Comparison of ENCODE assay signal across 20 cellular contexts in genomic region chr6:128111096-128111495, GRCh38.
"Had no signal": no experiment of that assay in that cellular context is flagged by ENCODE, and none has a peak within 500 bp of the region (broad histone marks: within the 10 kb centered on the region; RNA-seq: fewer than 3 reads in every experiment).

No MANE protein-coding gene starts in this region.

- H3K4me3 Mint-ChIP-seq: activated CD4-positive, alpha-beta T cell treated with anti-CD3 and anti-CD28 coated beads for 36 hours; activated CD8-positive, alpha-beta T cell treated with anti-CD3 and anti-CD28 coated beads for 36 hours; activated T-cell treated with anti-CD3 and anti-CD28 coated beads, Interleukin-2, amount 50 U/mL, for 4 hours; central memory CD8-positive, alpha-beta T cell; nephron had no signal

- ATAC-seq: activated CD4-positive, alpha-beta T cell treated with anti-CD3 and anti-CD28 coated beads for 36 hours; activated CD8-positive, alpha-beta T cell treated with anti-CD3 and anti-CD28 coated beads for 36 hours; activated T-cell treated with anti-CD3 and anti-CD28 coated beads, Interleukin-2, amount 50 U/mL, for 4 hours; stimulated activated naive CD8-positive, alpha-beta T cell treated with anti-CD3 and anti-CD28 coated beads, Interleukin-15, Interleukin-2, amounts not matched to agents 100 U/mL and 50 U/mL, for 24 hours had no signal

- H3K27ac Mint-ChIP-seq: activated CD4-positive, alpha-beta T cell treated with anti-CD3 and anti-CD28 coated beads for 36 hours; activated CD8-positive, alpha-beta T cell treated with anti-CD3 and anti-CD28 coated beads for 36 hours; activated naive CD4-positive, alpha-beta T cell treated with anti-CD3 and anti-CD28 coated beads, Interleukin-2, amount 50 U/mL, for 24 hours had no signal

- DNase-seq: activated CD4-positive, alpha-beta T cell treated with anti-CD3 and anti-CD28 coated beads for 36 hours; activated CD8-positive, alpha-beta T cell treated with anti-CD3 and anti-CD28 coated beads for 36 hours; activated effector memory CD4-positive, alpha-beta T cell treated with Interleukin-2 at 50 U/mL for 16 hours; activated T-cell treated with anti-CD3 and anti-CD28 coated beads, Interleukin-2, amount 50 U/mL, for 4 hours; brain microvascular endothelial cell; cortex of kidney; effector CD4-positive, alpha-beta T cell; esophagus squamous epithelium; hippocampal formation; kidney; mesendoderm; nucleus accumbens; stimulated activated CD4-positive, alpha-beta T cell treated with anti-CD3 and anti-CD28 coated beads, Interleukin-4, amount 100 ng/mL, for 4 hours; stimulated activated CD8-positive, alpha-beta memory T cell treated with anti-CD3 and anti-CD28 coated beads, Interleukin-4, amount 100 ng/mL, for 48 hours; stimulated activated naive CD8-positive, alpha-beta T cell treated with anti-CD3 and anti-CD28 coated beads, Interleukin-15, Interleukin-2, amounts not matched to agents 100 U/mL and 50 U/mL, for 24 hours; T-helper 2 cell; trophoblast cell had no signal

- H3K27me3 Mint-ChIP-seq: activated CD4-positive, alpha-beta T cell treated with anti-CD3 and anti-CD28 coated beads for 36 hours; activated CD8-positive, alpha-beta T cell treated with anti-CD3 and anti-CD28 coated beads for 36 hours; activated naive CD4-positive, alpha-beta T cell treated with anti-CD3 and anti-CD28 coated beads, Interleukin-2, amount 50 U/mL, for 24 hours; central memory CD8-positive, alpha-beta T cell had no signal

- H3K9me3 Mint-ChIP-seq: nephron had no signal
